ENCODE assay signal across 22 cellular contexts in the genomic region with DNA sequence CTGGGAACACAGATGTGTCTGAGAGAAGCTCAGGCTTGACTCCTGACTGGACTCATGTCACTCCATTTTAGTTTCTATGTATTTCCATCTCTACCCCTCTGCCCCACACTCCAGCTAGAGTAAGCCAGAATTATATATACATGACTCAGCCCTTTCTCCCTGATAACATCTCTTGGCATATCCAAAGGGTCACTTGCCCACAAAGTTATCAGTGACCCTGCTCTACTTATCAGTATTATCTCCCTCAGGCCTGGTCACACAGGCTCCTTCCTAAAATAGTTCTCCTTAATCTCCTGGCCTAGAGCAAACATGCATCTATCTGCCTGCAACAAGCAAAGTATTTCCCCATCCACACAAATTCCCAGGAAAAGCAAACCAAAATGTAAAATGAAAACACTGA.
DNase-seq lines count a peak whose midpoint lies in the region; ATAC-seq, FAIRE-seq and TF ChIP-seq lines count a peak whose summit lies in the region.
"Had no signal": no experiment of that assay in that cellular context is flagged by ENCODE, and none has a peak within 500 bp of the region (broad histone marks: within the 10 kb centered on the region; RNA-seq: fewer than 3 reads in every experiment).

No MANE protein-coding gene starts in this region.

- H3K27me3 ChIP-seq in cardiac muscle cell (no peaks in the 10 kb centered on the region), PC-9 (ENCODE audit: insufficient read depth, low read depth) (no peaks in the 10 kb centered on the region), smooth muscle cell (ENCODE audit: low read depth) (no peaks in the 10 kb centered on the region)
- H3K27me3 ChIP-seq: vagina had no signal

- H2AFZ ChIP-seq in PC-9 (peak overlapping the region; percentile 5; the same call in 1 of the 2 replicates), smooth muscle cell (ENCODE audit: low read depth) (no peak overlapping the region)

- CTCF ChIA-PET in PC-9 (lab: Charles Lee) = no interaction called here

- H3F3A ChIP-seq in PC-9 (ENCODE audit: insufficient read depth, low read depth) (peaks cover 20% of the 10 kb centered on the region; the same call in 1 of the 2 replicates), smooth muscle cell (ENCODE audit: low read depth) (peaks cover 11% of the 10 kb centered on the region)

- H3K4me1 ChIP-seq in cardiac muscle cell (ENCODE audit: low read depth) (peaks cover 32% of the 10 kb centered on the region), PC-9 (replicated peaks; ENCODE audit: insufficient read depth) (peaks cover 26% of the 10 kb centered on the region), smooth muscle cell (ENCODE audit: low read depth) (peaks cover 8% of the 10 kb centered on the region)
- H3K4me1 ChIP-seq: vagina had no signal

- intact Hi-C loops in left ventricle myocardium superior (cut with micrococcal nuclease) = no loop called here
- intact Hi-C loops in PC-9 (cut with micrococcal nuclease; ENCODE audit: unreplicated experiment) = loop anchor here (1.0 to 5.0 kb wide), 4 partner anchors 182 to 974 kb away; no protein-coding TSS in a partner anchor

- TF ChIP-seq POLR2A in GM12891 (IDR thresholded peaks at IDR 0.05; ENCODE audit: low read depth, low read length) = no peak

- H3K9me3 ChIP-seq in cardiac muscle cell (ENCODE audit: low read depth) = no peaks in the 10 kb centered on the region
- H3K9me3 ChIP-seq in PC-9 (ENCODE audit: insufficient read depth, low read depth) = peaks cover 17% of the 10 kb centered on the region
- no peaks in the 10 kb centered on the region for H3K9me3 ChIP-seq in smooth muscle cell (replicated peaks; ENCODE audit: low read depth)
- H3K9me3 ChIP-seq: vagina had no signal

- no peak for FAIRE-seq in GM12891 (lab: Jason Lieb, UNC)
- FAIRE-seq: GM12878 had no signal

- no peak overlapping the region for H3K9ac ChIP-seq in smooth muscle cell (ENCODE audit: low read depth)

- BruUV-seq in PC-9 (replicated peaks; lab: Mats Ljungman, UMichigan) = no TSS peak

- H3K4me2 ChIP-seq in PC-9 = peak overlapping the region; percentile 35
- H3K4me2 ChIP-seq in smooth muscle cell = peak overlapping the region; percentile 71

- DNase-seq in cardiac muscle cell (ENCODE audit: low read depth in 1 of 2, low spot score in 1 of 2) (peak in 1 of 2 donors; percentile 11), left ventricle myocardium superior (no peak), PC-9 (peak; percentile 48 to 89), fibroblast of the aortic adventitia (ENCODE audit: low read depth) (peak; percentile 42), smooth muscle cell (lab: John Stamatoyannopoulos, UW; ENCODE audit: unreplicated experiment) (no peak), left lobe of liver (ENCODE audit: low spot score) (no peak), GM12891 (ENCODE audit: insufficient read length, low spot score) (no peak)
- DNase-seq in stimulated activated CD4-positive, alpha-beta T cell treated with anti-CD3 and anti-CD28 coated beads, Interleukin-4, amount 100 ng/mL, for 1 hour = no peak
- DNase-seq: amniotic stem cell; CD8-positive, alpha-beta memory T cell; effector CD8-positive, alpha-beta T cell; hippocampal formation; kidney glomerular epithelial cell; NCI-H1417 treated with DMSO at 0.1 percent for 48 hours; nucleus accumbens; right cardiac atrium; RPMI8226; stimulated activated CD4-positive, alpha-beta T cell treated with anti-CD3 and anti-CD28 coated beads, Interleukin-1b, Interleukin-23, amount 100 ng/mL, for 48 hours; T-cell; WERI-Rb-1 had no signal

- TF ChIP-seq CTCF in cardiac muscle cell (IDR thresholded peaks at IDR 0.05; ENCODE audit: low read depth, low read length) = no peak
- TF ChIP-seq CTCF in PC-9 (conservative IDR thresholded peaks at IDR 0.05) = no peak
- TF ChIP-seq CTCF in fibroblast of the aortic adventitia (IDR thresholded peaks at IDR 0.05; ENCODE audit: insufficient read depth, low read length) = no peak
- no peak for TF ChIP-seq CTCF in smooth muscle cell (IDR thresholded peaks at IDR 0.05; ENCODE audit: borderline replicate concordance, insufficient read depth, poor library complexity, severe bottlenecking)

- no peaks in the 10 kb centered on the region for H4K20me1 ChIP-seq in PC-9 (ENCODE audit: insufficient read depth)
- no peaks in the 10 kb centered on the region for H4K20me1 ChIP-seq in smooth muscle cell (ENCODE audit: low read depth)

- H3K27ac ChIP-seq in cardiac muscle cell (peak overlapping the region; percentile 96), PC-9 (peak overlapping the region; percentile 36), smooth muscle cell (ENCODE audit: low read depth) (peak overlapping the region; percentile 49)
- H3K27ac ChIP-seq: vagina, WERI-Rb-1 had no signal

- H3K36me3 ChIP-seq in cardiac muscle cell (no peaks in the 10 kb centered on the region), PC-9 (ENCODE audit: low read depth) (no peaks in the 10 kb centered on the region), smooth muscle cell (ENCODE audit: low read depth) (no peaks in the 10 kb centered on the region)
- H3K36me3 ChIP-seq: vagina, WERI-Rb-1 had no signal

- no peaks in the 10 kb centered on the region; the same call in 1 of the 2 replicates for H3K9me2 ChIP-seq in PC-9 (ENCODE audit: insufficient read depth)

- POLR2A ChIA-PET in PC-9 (lab: Charles Lee; ENCODE audit: unreplicated experiment) = interaction anchor here (0.6 kb wide), 1 partner anchor 971 kb away, joined by 3 read pairs; no protein-coding TSS in a partner anchor

- no peak for ATAC-seq in left ventricle myocardium superior
- ATAC-seq in left lobe of liver = no peak
- ATAC-seq: GM12878, right cardiac atrium, T-cell had no signal

- H3K79me2 ChIP-seq in PC-9 (ENCODE audit: low read depth) = no peaks in the 10 kb centered on the region
- H3K79me2 ChIP-seq in smooth muscle cell (ENCODE audit: low read depth) = no peaks in the 10 kb centered on the region

- H3K4me3 ChIP-seq in cardiac muscle cell (no peak overlapping the region), PC-9 (no peak overlapping the region), fibroblast of the aortic adventitia (ENCODE audit: low read depth, low read length) (no peak overlapping the region), smooth muscle cell (no peak overlapping the region)
- H3K4me3 ChIP-seq: GM12878, vagina had no signal

TF ChIP-seq in GM12891, 5 proteins besides CTCF, POLR2A, EP300 and RAD21:
- TF ChIP-seq PAX5 (IDR thresholded peaks at IDR 0.05; ENCODE audit: insufficient read depth, low read length, severe bottlenecking) (no peak), POLR2AphosphoS5 (IDR thresholded peaks at IDR 0.05; ENCODE audit: low read depth, low read length) (no peak), SPI1 (IDR thresholded peaks at IDR 0.05; ENCODE audit: low read depth, low read length) (no peak), TAF1 (IDR thresholded peaks at IDR 0.05; ENCODE audit: low read depth, low read length) (no peak), POU2F2 (IDR thresholded peaks at IDR 0.05; ENCODE audit: low read depth, low read length) (no peak)
TF ChIP-seq in GM12891: peak in this region for 0.

Comparison
In these comparisons a context has a peak if more than half of its experiments do, and no peak if none do; other contexts are left out.
1. DNase-seq: peak in PC-9 (2 of 2) and fibroblast of the aortic adventitia (single experiment); none in left ventricle myocardium superior (single experiment), smooth muscle cell (single experiment), left lobe of liver (single experiment), stimulated activated CD4-positive, alpha-beta T cell treated with anti-CD3 and anti-CD28 coated beads, Interleukin-4, amount 100 ng/mL, for 1 hour (single experiment) and GM12891 (single experiment).
2. H3K27ac ChIP-seq: peak in every context shown above with its lines; median percentile 96 in cardiac muscle cell; 49 in smooth muscle cell; 36 in PC-9.